In genomic region chr22:33194529-33194928, GRCh38 we compare ENCODE assay signal across 19 cellular contexts.
"Had no signal": no experiment of that assay in that cellular context is flagged by ENCODE, and none has a peak within 500 bp of the region (broad histone marks: within the 10 kb centered on the region; RNA-seq: fewer than 3 reads in every experiment).

No MANE protein-coding gene starts in this region.

- H3K36me3 ChIP-seq: esophagus muscularis mucosa, gastrocnemius medialis, heart right ventricle, left lung, lower lobe of right lung, sigmoid colon had no signal

- H3K9me3 ChIP-seq: esophagus muscularis mucosa, gastrocnemius medialis, left lung, lower lobe of right lung, sigmoid colon, uterus had no signal

- H3K4me3 Mint-ChIP-seq: dendritic cell treated with granulocyte-macrophage colony-stimulating factor and Interleukin-4, amounts not matched to agents 40 ng/mL and 50 ng/mL, for 4 days; effector memory CD8-positive, alpha-beta T cell; naive thymus-derived CD8-positive, alpha-beta T cell; neural crest cell; type B pancreatic cell had no signal

- DNase-seq: effector memory CD8-positive, alpha-beta T cell; gastrocnemius medialis; heart right ventricle; hypothalamus; left lung; lower lobe of right lung; naive thymus-derived CD8-positive, alpha-beta T cell; posterior cingulate gyrus; sigmoid colon; small intestine; stimulated activated CD4-positive, alpha-beta T cell treated with anti-CD3 and anti-CD28 coated beads, Interleukin-2, amount 100 ng/mL, for 48 hours; stimulated activated naive CD4-positive, alpha-beta T cell treated with Interleukin-2 at 50 U/mL for 16 hours; uterus had no signal

- H3K4me3 ChIP-seq: esophagus muscularis mucosa, gastrocnemius medialis, heart right ventricle, left lung, lower lobe of right lung, sigmoid colon, uterus had no signal

- H3K4me1 ChIP-seq: esophagus muscularis mucosa, gastrocnemius medialis, heart right ventricle, left lung, lower lobe of right lung, sigmoid colon, uterus had no signal

- H3K27ac ChIP-seq: epithelial cell of prostate, esophagus muscularis mucosa, gastrocnemius medialis, heart right ventricle, left lung, lower lobe of right lung, sigmoid colon, uterus had no signal

- H3K27me3 ChIP-seq: esophagus muscularis mucosa, sigmoid colon, uterus had no signal

- H3K9me3 Mint-ChIP-seq: dendritic cell treated with granulocyte-macrophage colony-stimulating factor and Interleukin-4, amounts not matched to agents 40 ng/mL and 50 ng/mL, for 4 days; effector memory CD8-positive, alpha-beta T cell; neural crest cell; type B pancreatic cell had no signal

- ATAC-seq: effector memory CD8-positive, alpha-beta T cell; gastrocnemius medialis; heart right ventricle; left lung; lower lobe of right lung; naive thymus-derived CD8-positive, alpha-beta T cell had no signal

- H3K4me1 Mint-ChIP-seq: neural crest cell had no signal

- FAIRE-seq: keratinocyte had no signal

- H3K27me3 Mint-ChIP-seq: effector memory CD8-positive, alpha-beta T cell had no signal

- H3K27ac Mint-ChIP-seq: dendritic cell treated with granulocyte-macrophage colony-stimulating factor and Interleukin-4, amounts not matched to agents 40 ng/mL and 50 ng/mL, for 4 days; effector memory CD8-positive, alpha-beta T cell; naive thymus-derived CD8-positive, alpha-beta T cell; type B pancreatic cell had no signal

- H3K36me3 Mint-ChIP-seq: naive thymus-derived CD8-positive, alpha-beta T cell; type B pancreatic cell had no signal
